Comparison of ENCODE assay signal across 8 cellular contexts in the genomic region with DNA sequence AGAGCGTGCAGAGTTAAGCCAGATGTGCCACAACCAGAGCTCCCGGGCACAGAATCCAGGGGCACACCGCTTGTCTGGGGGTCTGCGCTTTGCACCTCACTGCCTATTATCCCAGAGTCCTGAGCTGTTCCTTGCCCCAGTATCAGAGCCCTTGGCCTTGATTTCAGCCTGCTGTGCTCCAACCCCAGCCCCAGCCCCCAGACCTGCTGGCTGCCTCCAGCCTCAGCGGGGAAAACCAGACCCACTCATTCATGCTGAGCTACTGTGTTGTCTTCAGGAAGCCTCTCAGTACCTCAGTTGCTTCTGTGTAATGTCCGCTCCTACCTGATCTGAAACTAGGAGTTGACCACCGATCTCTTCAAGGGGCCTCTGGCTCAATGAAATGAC. TPM values are rescaled to one million over a fixed set of nuclear protein-coding genes. Genes with fewer than 3 reads are reported as not detected.
DNase-seq lines count a peak whose midpoint lies in the region; ATAC-seq and TF ChIP-seq lines count a peak whose summit lies in the region.

No MANE protein-coding gene starts in this region.

- peak overlapping the region; percentile 64 to 95 (median 92) for H3K27ac Mint-ChIP-seq in CD4-positive, alpha-beta memory T cell
- peak overlapping the region; percentile 98 for H3K27ac Mint-ChIP-seq in activated naive CD8-positive, alpha-beta T cell treated with anti-CD3 and anti-CD28 coated beads, Interleukin-2, amount 10 ng/mL, durations not matched to agents 7 days and 5 days

- H3K36me3 ChIP-seq in CD4-positive, alpha-beta memory T cell (ENCODE audit: insufficient read depth, low read length) = peaks cover 33% of the 10 kb centered on the region
- H3K36me3 ChIP-seq in mucosa of rectum (ENCODE audit: control insufficient read depth in 2 of 2, insufficient read depth in 2 of 2, low read length in 2 of 2) (peaks cover 17 to 18% of the 10 kb centered on the region in 2 donors), body of pancreas (replicated peaks in 1 of 2; ENCODE audit: insufficient read depth in 1 of 2, low read depth in 2 of 2) (peaks cover 0 to 4% of the 10 kb centered on the region in 2 donors)

- intact Hi-C loops in CD4-positive, alpha-beta memory T cell (cut with micrococcal nuclease) = loop anchor here (1.0 to 10.0 kb wide), 2 partner anchors 8 to 443 kb away; no protein-coding TSS in a partner anchor
- intact Hi-C loops in body of pancreas (cut with DNase I) = no loop called here

- peak overlapping the region in 1 of 2 donors; percentile 60 for H3K9ac ChIP-seq in mucosa of rectum (ENCODE audit: low read depth in 1 of 2, low read length in 2 of 2)

- H3K4me3 ChIP-seq in CD4-positive, alpha-beta memory T cell (ENCODE audit: low read length in 2 of 2) = peak overlapping the region; percentile 99
- H3K4me3 ChIP-seq in mucosa of rectum (ENCODE audit: low read length in 2 of 2) (peak overlapping the region; percentile 87 to 98), body of pancreas (no peak overlapping the region)

- H3K27me3 Mint-ChIP-seq in CD4-positive, alpha-beta memory T cell = no peaks in the 10 kb centered on the region
- no peaks in the 10 kb centered on the region for H3K27me3 Mint-ChIP-seq in activated naive CD8-positive, alpha-beta T cell treated with anti-CD3 and anti-CD28 coated beads, Interleukin-2, amount 10 ng/mL, durations not matched to agents 7 days and 5 days

- TF ChIP-seq POLR2A in body of pancreas (IDR thresholded peaks at IDR 0.05) = no peak

- H3K4me1 ChIP-seq in CD4-positive, alpha-beta memory T cell (ENCODE audit: insufficient read depth, low read length) = peaks cover 74% of the 10 kb centered on the region
- H3K4me1 ChIP-seq in mucosa of rectum (ENCODE audit: control insufficient read depth in 2 of 2, insufficient read depth in 2 of 2, low read length in 2 of 2) (peaks cover 21 to 31% of the 10 kb centered on the region in 2 donors), body of pancreas (peaks cover 23% of the 10 kb centered on the region)

- no peak for TF ChIP-seq CTCF in body of pancreas (IDR thresholded peaks at IDR 0.05)

- ATAC-seq in HG02678 (IDR thresholded peaks at IDR 0.05; ENCODE audit: unreplicated experiment) (peak; percentile 28), body of pancreas (no peak), GM18867 (IDR thresholded peaks at IDR 0.05; ENCODE audit: unreplicated experiment) (no peak)
- no peak for ATAC-seq in activated naive CD8-positive, alpha-beta T cell treated with anti-CD3 and anti-CD28 coated beads, Interleukin-2, amount 10 ng/mL, durations not matched to agents 7 days and 5 days (ENCODE audit: low read depth)

- POLR2A ChIA-PET in CD4-positive, alpha-beta memory T cell (lab: Charles Lee; ENCODE audit: partially characterized antibody) = interaction anchor here (0.6 to 3.1 kb wide), 16 partner anchors 8 to 332 kb away, joined by 3 to 22 read pairs (median 4); a partner anchor contains a TSS
- POLR2A ChIA-PET in activated naive CD8-positive, alpha-beta T cell treated with anti-CD3 and anti-CD28 coated beads, Interleukin-2, amount 10 ng/mL, durations not matched to agents 7 days and 5 days (lab: Charles Lee) = interaction anchor here (0.7 to 2.6 kb wide), 13 partner anchors 8 to 141 kb away, joined by 3 to 11 read pairs (median 4); a partner anchor contains a TSS

- H3K4me3 Mint-ChIP-seq in CD4-positive, alpha-beta memory T cell = peak overlapping the region; percentile 84 to 97 (median 93)
- peak overlapping the region; percentile 95 for H3K4me3 Mint-ChIP-seq in activated naive CD8-positive, alpha-beta T cell treated with anti-CD3 and anti-CD28 coated beads, Interleukin-2, amount 10 ng/mL, durations not matched to agents 7 days and 5 days

- H3K9me3 Mint-ChIP-seq in CD4-positive, alpha-beta memory T cell = no peaks in the 10 kb centered on the region
- no peaks in the 10 kb centered on the region for H3K9me3 Mint-ChIP-seq in activated naive CD8-positive, alpha-beta T cell treated with anti-CD3 and anti-CD28 coated beads, Interleukin-2, amount 10 ng/mL, durations not matched to agents 7 days and 5 days

- WGBS in body of pancreas, 2 donors = 65 to 66% methylated on average over 7 of the region's 7 CpGs

- H3K9me3 ChIP-seq in CD4-positive, alpha-beta memory T cell (ENCODE audit: control insufficient read depth in 1 of 2, low read length in 2 of 2) = no peaks in the 10 kb centered on the region
- H3K9me3 ChIP-seq in mucosa of rectum (ENCODE audit: control insufficient read depth in 2 of 2, low read length in 2 of 2) (no peaks in the 10 kb centered on the region), body of pancreas (no peaks in the 10 kb centered on the region)

- H3K27ac ChIP-seq in CD4-positive, alpha-beta memory T cell (ENCODE audit: low read depth, low read length) = peak overlapping the region; percentile 80
- H3K27ac ChIP-seq in mucosa of rectum (ENCODE audit: low read depth in 2 of 2, low read length in 2 of 2) (peak overlapping the region in 1 of 2 donors; percentile 74), body of pancreas (no peak overlapping the region)

- peak in 1 of 5 donors; percentile 47 for DNase-seq in CD4-positive, alpha-beta memory T cell
- peak; percentile 56 for DNase-seq in activated naive CD8-positive, alpha-beta T cell treated with anti-CD3 and anti-CD28 coated beads, Interleukin-2, amount 10 ng/mL, durations not matched to agents 7 days and 5 days
- DNase-seq in body of pancreas = no peak
- DNase-seq in NCI-H187 treated with DMSO at 0.1 percent for 48 hours (lab: John Stamatoyannopoulos, UW) = no peak
- no peak for DNase-seq in middle frontal gyrus (ENCODE audit: extremely low spot score, low spot score)

- peaks cover 19 to 59% of the 10 kb centered on the region in 2 donors for H3K36me3 Mint-ChIP-seq in CD4-positive, alpha-beta memory T cell
- peaks cover 26% of the 10 kb centered on the region for H3K36me3 Mint-ChIP-seq in activated naive CD8-positive, alpha-beta T cell treated with anti-CD3 and anti-CD28 coated beads, Interleukin-2, amount 10 ng/mL, durations not matched to agents 7 days and 5 days

- H3K4me1 Mint-ChIP-seq in CD4-positive, alpha-beta memory T cell = peaks cover 48 to 78% (median 70%) of the 10 kb centered on the region in 4 donors
- peaks cover 63% of the 10 kb centered on the region for H3K4me1 Mint-ChIP-seq in activated naive CD8-positive, alpha-beta T cell treated with anti-CD3 and anti-CD28 coated beads, Interleukin-2, amount 10 ng/mL, durations not matched to agents 7 days and 5 days

- H3K27me3 ChIP-seq in CD4-positive, alpha-beta memory T cell (ENCODE audit: insufficient read depth, low read length) = no peaks in the 10 kb centered on the region
- H3K27me3 ChIP-seq in mucosa of rectum (ENCODE audit: control insufficient read depth in 2 of 2, insufficient read depth in 2 of 2, low read length in 2 of 2) (no peaks in the 10 kb centered on the region), body of pancreas (peaks cover 0 to 4% of the 10 kb centered on the region in 2 donors)

- CTCF ChIA-PET in CD4-positive, alpha-beta memory T cell (lab: Charles Lee; ENCODE audit: partially characterized antibody) = interaction anchor here (1.1 to 15.1 kb wide), 15 partner anchors 8 to 192 kb away, joined by 3 to 274 read pairs (median 11); a partner anchor contains a TSS

RNA-seq across cellular contexts. Expression of a gene that starts 1.1 kb away (rescaled TPM):
- 10 to 100 TPM; 81.8 to 92.3 TPM for total RNA-seq in CD4-positive, alpha-beta memory T cell
- 10 to 100 TPM; 46.8 to 56.3 TPM for polyA plus RNA-seq in CD4-positive, alpha-beta memory T cell
- total RNA-seq in activated naive CD8-positive, alpha-beta T cell treated with anti-CD3 and anti-CD28 coated beads, Interleukin-2, amount 10 ng/mL, durations not matched to agents 7 days and 5 days = 10 to 100 TPM; 83.5 to 84.0 TPM
- 10 to 100 TPM in 1 of 2 donors, 1 to 10 TPM in 1; 5.4 to 10.2 TPM for total RNA-seq in body of pancreas

RNA-seq across cellular contexts. Expression of a gene that starts 35.9 kb away (rescaled TPM):
- 100 to 1,000 TPM; 186 to 190 TPM for total RNA-seq in CD4-positive, alpha-beta memory T cell
- polyA plus RNA-seq in CD4-positive, alpha-beta memory T cell = 100 to 1,000 TPM; 249 to 298 TPM
- total RNA-seq in activated naive CD8-positive, alpha-beta T cell treated with anti-CD3 and anti-CD28 coated beads, Interleukin-2, amount 10 ng/mL, durations not matched to agents 7 days and 5 days = 100 to 1,000 TPM; 211 TPM
- 10 to 100 TPM; 21.5 to 35.9 TPM for total RNA-seq in body of pancreas

Comparison
In these comparisons a context has a peak if more than half of its experiments do, and no peak if none do; other contexts are left out.
1. H3K4me3 ChIP-seq: peak in CD4-positive, alpha-beta memory T cell (2 of 2) and mucosa of rectum (2 of 2); none in body of pancreas (0 of 2).
2. RNA of a gene that starts 1.1 kb away (total RNA-seq): 81.8 to 92.3 TPM in CD4-positive, alpha-beta memory T cell and 83.5 to 84.0 TPM in activated naive CD8-positive, alpha-beta T cell treated with anti-CD3 and anti-CD28 coated beads, Interleukin-2, amount 10 ng/mL, durations not matched to agents 7 days and 5 days; 5.4 to 10.2 TPM in body of pancreas; every median in the first group is over 4 times any median in the second.
3. RNA of a gene that starts 35.9 kb away (total RNA-seq): 211 TPM in activated naive CD8-positive, alpha-beta T cell treated with anti-CD3 and anti-CD28 coated beads, Interleukin-2, amount 10 ng/mL, durations not matched to agents 7 days and 5 days and 186 to 190 TPM in CD4-positive, alpha-beta memory T cell; 21.5 to 35.9 TPM in body of pancreas; every median in the first group is over 4 times any median in the second.